ENCODE assay signal across 2 cellular contexts in genomic region chr17:77474292-77474988, GRCh38.
TF ChIP-seq lines count a peak whose summit lies in the region.

No MANE protein-coding gene starts in this region.

TF ChIP-seq in IMR-90, 13 proteins besides CTCF, POLR2A, EP300 and RAD21 (continued from another document):
- TF ChIP-seq RFX5 (IDR thresholded peaks at IDR 0.05; ENCODE audit: low read depth, low read length) (no peak), FOS (IDR thresholded peaks at IDR 0.05; ENCODE audit: low read depth, low read length) (no peak), CHD1 (IDR thresholded peaks at IDR 0.05; ENCODE audit: low read depth, low read length) (no peak), MAZ (IDR thresholded peaks at IDR 0.05; ENCODE audit: borderline replicate concordance, low read depth, low read length) (no peak), SMC3 (IDR thresholded peaks at IDR 0.05; ENCODE audit: low read depth, low read length) (no peak), USF2 (IDR thresholded peaks at IDR 0.05; ENCODE audit: low read depth, low read length) (no peak)

TF ChIP-seq in GM12878, 131 proteins besides CTCF, POLR2A, EP300 and RAD21:
- TF ChIP-seq ETV6 (conservative IDR thresholded peaks at IDR 0.05 in 1 of 2, IDR thresholded peaks at IDR 0.05 in 1 of 2; ENCODE audit: borderline replicate concordance in 1 of 2, low read depth in 1 of 2) (no peak), IRF3 (IDR thresholded peaks at IDR 0.05) (no peak), HDAC6 (IDR thresholded peaks at IDR 0.05; ENCODE audit: unreplicated experiment) (no peak), MYC (IDR thresholded peaks at IDR 0.05; ENCODE audit: insufficient read depth, insufficient read length, insufficient replicate concordance, low read length, severe bottlenecking) (no peak), JUND (IDR thresholded peaks at IDR 0.05; ENCODE audit: low read depth, low read length) (no peak), E2F4 (IDR thresholded peaks at IDR 0.05; ENCODE audit: low read depth, low read length) (no peak), ZBTB4 (CRISPR knock-in tag; IDR thresholded peaks at IDR 0.05) (no peak), HCFC1 (IDR thresholded peaks at IDR 0.05; ENCODE audit: low read length) (no peak), BCL3 (IDR thresholded peaks at IDR 0.05; ENCODE audit: borderline replicate concordance, insufficient read depth, low read depth, low read length, poor library complexity, severe bottlenecking) (no peak), ZNF592 (IDR thresholded peaks at IDR 0.05) (no peak), DPF2 (IDR thresholded peaks at IDR 0.05) (no peak), ZZZ3 (IDR thresholded peaks at IDR 0.05; ENCODE audit: control insufficient read depth, insufficient read length, low read depth) (no peak), EED (IDR thresholded peaks at IDR 0.05; ENCODE audit: low read depth) (no peak), MAX (IDR thresholded peaks at IDR 0.05; ENCODE audit: low read depth, low read length) (no peak)
